In the genomic region with DNA sequence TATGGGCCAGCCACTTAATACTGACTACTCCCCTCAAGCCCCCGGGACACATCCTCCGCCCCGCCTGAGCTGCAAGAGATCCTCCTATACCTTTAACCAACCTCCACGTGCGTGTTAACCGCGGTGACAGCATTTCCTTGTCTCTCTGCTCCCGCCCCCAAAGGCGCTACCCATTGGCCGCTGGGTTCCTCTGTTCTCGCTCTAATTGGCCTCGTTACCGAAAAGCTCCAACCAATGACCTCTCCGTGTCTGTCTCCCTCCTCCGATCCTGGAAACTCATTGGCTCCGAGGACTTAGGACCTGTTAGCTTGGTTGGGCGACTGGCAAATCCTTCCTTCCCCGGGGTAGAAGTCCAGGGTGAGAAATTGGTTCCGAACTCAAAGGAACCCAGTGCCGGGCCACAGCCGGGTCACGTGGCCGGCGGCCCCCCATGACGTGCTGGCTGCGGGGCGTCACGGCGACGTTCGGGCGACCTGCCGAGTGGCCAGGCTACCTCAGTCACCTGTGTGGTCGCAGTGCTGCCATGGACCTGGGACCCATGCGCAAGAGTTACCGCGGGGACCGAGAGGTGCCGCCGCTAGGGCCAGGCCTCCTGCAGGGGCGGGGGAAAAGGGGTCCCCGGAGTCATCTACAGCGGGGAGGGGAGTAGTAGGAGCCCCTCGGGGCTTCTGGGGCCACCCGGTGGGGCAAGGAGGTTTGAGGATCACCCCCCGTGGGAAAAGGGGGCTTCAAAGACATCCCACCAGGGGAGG, we compare ENCODE assay signal across 8 cellular contexts. TPM values are rescaled to one million over a fixed set of nuclear protein-coding genes. Genes with fewer than 3 reads are reported as not detected.
DNase-seq lines count a peak whose midpoint lies in the region; TF ChIP-seq lines count a peak whose summit lies in the region.

A gene (plus strand): TSS at position 326 of the 752 bp plus-strand sequence. CDS start 105 bp downstream, at position 431.

- no peaks in the 10 kb centered on the region for H3K27me3 Mint-ChIP-seq in activated naive CD4-positive, alpha-beta T cell treated with anti-CD3 and anti-CD28 coated beads, Interleukin-2, amount 10 ng/mL, durations not matched to agents 7 days and 5 days

- peaks cover 3% of the 10 kb centered on the region for H3K9me3 Mint-ChIP-seq in activated naive CD4-positive, alpha-beta T cell treated with anti-CD3 and anti-CD28 coated beads, Interleukin-2, amount 10 ng/mL, durations not matched to agents 7 days and 5 days

- no peak for TF ChIP-seq CTCF in HFF-Myc (IDR thresholded peaks at IDR 0.05; ENCODE audit: low read depth, low read length, missing control alignments)

- peak; percentile 97 for DNase-seq in GM04504 (ENCODE audit: low read depth)
- DNase-seq in HFF-Myc (ENCODE audit: extremely low read depth, low read depth): peak; percentile 100
- DNase-seq in NAMALWA (ENCODE audit: low spot score): peak; percentile 99
- peak; percentile 99 for DNase-seq in SK-N-DZ (ENCODE audit: low spot score)
- peak; percentile 98 for DNase-seq in activated naive CD4-positive, alpha-beta T cell treated with anti-CD3 and anti-CD28 coated beads, Interleukin-2, amount 10 ng/mL, durations not matched to agents 7 days and 5 days
- DNase-seq in germinal center (ENCODE audit: low spot score): peak; percentile 96
- DNase-seq in non-pigmented ciliary epithelial cell (ENCODE audit: low read depth): peak; percentile 96
- peak; percentile 99 for DNase-seq in superior temporal gyrus (ENCODE audit: extremely low spot score)

- peak within 1 kb of the TSS; percentile 88 for H3K4me3 ChIP-seq in HFF-Myc (replicated peaks; ENCODE audit: low read depth, low read length)

- H3K4me1 Mint-ChIP-seq in activated naive CD4-positive, alpha-beta T cell treated with anti-CD3 and anti-CD28 coated beads, Interleukin-2, amount 10 ng/mL, durations not matched to agents 7 days and 5 days: peaks cover 53% of the 10 kb centered on the region

- H3K27ac Mint-ChIP-seq in activated naive CD4-positive, alpha-beta T cell treated with anti-CD3 and anti-CD28 coated beads, Interleukin-2, amount 10 ng/mL, durations not matched to agents 7 days and 5 days: peak within 1 kb of the TSS; percentile 89

- CTCF ChIA-PET in activated naive CD4-positive, alpha-beta T cell treated with anti-CD3 and anti-CD28 coated beads, Interleukin-2, amount 10 ng/mL, durations not matched to agents 7 days and 5 days (lab: Charles Lee): interaction anchor here (0.9 to 4.9 kb wide), 11 partner anchors 8 to 162 kb away, joined by 3 to 23 read pairs (median 3); a partner anchor contains a TSS

- H3K4me3 Mint-ChIP-seq in activated naive CD4-positive, alpha-beta T cell treated with anti-CD3 and anti-CD28 coated beads, Interleukin-2, amount 10 ng/mL, durations not matched to agents 7 days and 5 days: peak within 1 kb of the TSS; percentile 92

- H3K36me3 Mint-ChIP-seq in activated naive CD4-positive, alpha-beta T cell treated with anti-CD3 and anti-CD28 coated beads, Interleukin-2, amount 10 ng/mL, durations not matched to agents 7 days and 5 days: peaks cover 17% of the 10 kb centered on the region

RNA-seq across cellular contexts. Expression of the gene that starts here (rescaled TPM):
- 25.8 and 37.8 TPM in 2 replicates for polyA plus RNA-seq in SK-N-DZ (2014; cell fraction: cytosol; rRNA removed)
- 16.6 and 19.1 TPM in 2 replicates for polyA plus RNA-seq in SK-N-DZ (2014; cell fraction: nucleus; rRNA removed)

Comparison
In these comparisons a context has a peak if more than half of its experiments do, and no peak if none do; other contexts are left out.
1. Peak in every context shown above with its lines: DNase-seq and H3K4me3 ChIP-seq.